ENCODE assay signal across 9 cellular contexts in genomic region chr15:77993374-77993911, GRCh38.
DNase-seq lines count a peak whose midpoint lies in the region; ATAC-seq and TF ChIP-seq lines count a peak whose summit lies in the region.
"Had no signal": no experiment of that assay in that cellular context is flagged by ENCODE, and none has a peak within 500 bp of the region (broad histone marks: within the 10 kb centered on the region; RNA-seq: fewer than 3 reads in every experiment).

No MANE protein-coding gene starts in this region.

- CTCF ChIA-PET in CD8-positive, alpha-beta memory T cell (lab: Charles Lee) = interaction anchor here (1.5 to 1.6 kb wide), 2 partner anchors 34 to 115 kb away, joined by 4 read pairs; no protein-coding TSS in a partner anchor
- CTCF ChIA-PET in PC-9 (lab: Charles Lee) = no interaction called here

- peaks cover 0 to 47% (median 3%) of the 10 kb centered on the region in 3 donors for H3K36me3 Mint-ChIP-seq in CD8-positive, alpha-beta memory T cell

- H3K27me3 ChIP-seq in CD8-positive, alpha-beta memory T cell (ENCODE audit: insufficient read depth, low read length, poor library complexity, severe bottlenecking) = no peaks in the 10 kb centered on the region
- H3K27me3 ChIP-seq in PC-9 (ENCODE audit: insufficient read depth, low read depth) (no peaks in the 10 kb centered on the region), esophagus muscularis mucosa (no peaks in the 10 kb centered on the region)

- peaks cover 0 to 4% of the 10 kb centered on the region in 2 donors for H3K27me3 Mint-ChIP-seq in CD8-positive, alpha-beta memory T cell

- H3F3A ChIP-seq in PC-9 (ENCODE audit: insufficient read depth, low read depth) = peaks cover 12% of the 10 kb centered on the region

- no peak for ATAC-seq in sciatic nerve

- no peak overlapping the region for H3K4me3 ChIP-seq in CD8-positive, alpha-beta memory T cell (ENCODE audit: low read length)
- H3K4me3 ChIP-seq in PC-9 = no peak overlapping the region
- H3K4me3 ChIP-seq in esophagus muscularis mucosa = no peak overlapping the region

- DNase-seq in CD8-positive, alpha-beta memory T cell = no peak
- DNase-seq in PC-9 (no peak), esophagus muscularis mucosa (ENCODE audit: extremely low spot score) (no peak), sciatic nerve (ENCODE audit: low spot score) (peak; percentile 61), NCI-H2107 treated with DMSO at 0.1 percent for 48 hours (lab: John Stamatoyannopoulos, UW; ENCODE audit: unreplicated experiment) (no peak), COLO829 (ENCODE audit: low spot score) (no peak), NCI-H1048 (lab: John Stamatoyannopoulos, UW) (no peak), NCI-H1930 (lab: John Stamatoyannopoulos, UW) (no peak)
- DNase-seq: NCI-H526 had no signal

- H3K4me3 Mint-ChIP-seq in CD8-positive, alpha-beta memory T cell = peak overlapping the region in 1 of 7 donors; percentile 32

- H3K79me2 ChIP-seq in PC-9 (ENCODE audit: low read depth) = no peaks in the 10 kb centered on the region

- no peaks in the 10 kb centered on the region for H4K20me1 ChIP-seq in PC-9 (ENCODE audit: insufficient read depth)

- H3K36me3 ChIP-seq in CD8-positive, alpha-beta memory T cell (ENCODE audit: insufficient read depth, low read length) = no peaks in the 10 kb centered on the region
- H3K36me3 ChIP-seq in PC-9 (ENCODE audit: low read depth) (no peaks in the 10 kb centered on the region), esophagus muscularis mucosa (peaks cover 6 to 17% (median 15%) of the 10 kb centered on the region in 4 donors)

- H3K9me2 ChIP-seq in PC-9 (ENCODE audit: insufficient read depth) = no peaks in the 10 kb centered on the region

- no peaks in the 10 kb centered on the region for H3K9me3 ChIP-seq in CD8-positive, alpha-beta memory T cell (ENCODE audit: low read length)
- H3K9me3 ChIP-seq in PC-9 (ENCODE audit: insufficient read depth, low read depth) (no peaks in the 10 kb centered on the region), esophagus muscularis mucosa (no peaks in the 10 kb centered on the region)

- no peak overlapping the region for H2AFZ ChIP-seq in PC-9

- no TSS peak for BruUV-seq in PC-9 (replicated peaks; lab: Mats Ljungman, UMichigan)

- peak overlapping the region; percentile 4 to 83 (median 58) for H3K27ac Mint-ChIP-seq in CD8-positive, alpha-beta memory T cell

- no peak for TF ChIP-seq EP300 in esophagus muscularis mucosa (IDR thresholded peaks at IDR 0.05)

- no peak overlapping the region for H3K27ac ChIP-seq in CD8-positive, alpha-beta memory T cell (ENCODE audit: low read depth, low read length)
- H3K27ac ChIP-seq in PC-9 (peak overlapping the region; percentile 29; the same call in 1 of the 2 replicates), esophagus muscularis mucosa (replicated peaks in 1 of 4) (peak overlapping the region; percentile 62 to 79 (median 72))

- no peaks in the 10 kb centered on the region for H3K9me3 Mint-ChIP-seq in CD8-positive, alpha-beta memory T cell

- POLR2A ChIA-PET in CD8-positive, alpha-beta memory T cell (lab: Charles Lee) = no interaction called here
- POLR2A ChIA-PET in PC-9 (lab: Charles Lee; ENCODE audit: unreplicated experiment) = no interaction called here

- no peak for TF ChIP-seq POLR2A in esophagus muscularis mucosa (IDR thresholded peaks at IDR 0.05; ENCODE audit: low read depth)

- peaks cover 15 to 28% (median 16%) of the 10 kb centered on the region in 3 donors for H3K4me1 Mint-ChIP-seq in CD8-positive, alpha-beta memory T cell

- intact Hi-C loops in PC-9 (cut with micrococcal nuclease; ENCODE audit: unreplicated experiment) (no loop called here), esophagus muscularis mucosa (cut with DNase I) (no loop called here), sciatic nerve (cut with DNase I) (no loop called here)

- TF ChIP-seq CTCF in PC-9 (conservative IDR thresholded peaks at IDR 0.05) = no peak
- TF ChIP-seq CTCF in esophagus muscularis mucosa (IDR thresholded peaks at IDR 0.05) = no peak

- H3K4me2 ChIP-seq in PC-9 = peak overlapping the region; percentile 65

- peaks cover 12% of the 10 kb centered on the region for H3K4me1 ChIP-seq in CD8-positive, alpha-beta memory T cell (ENCODE audit: insufficient read depth, low read length)
- peaks cover 20% of the 10 kb centered on the region for H3K4me1 ChIP-seq in PC-9 (replicated peaks; ENCODE audit: insufficient read depth)
- peaks cover 58 to 87% (median 78%) of the 10 kb centered on the region in 4 donors for H3K4me1 ChIP-seq in esophagus muscularis mucosa

- 87% methylated on average over 9 of the region's 15 CpGs for WGBS in esophagus muscularis mucosa
